In the genomic region with DNA sequence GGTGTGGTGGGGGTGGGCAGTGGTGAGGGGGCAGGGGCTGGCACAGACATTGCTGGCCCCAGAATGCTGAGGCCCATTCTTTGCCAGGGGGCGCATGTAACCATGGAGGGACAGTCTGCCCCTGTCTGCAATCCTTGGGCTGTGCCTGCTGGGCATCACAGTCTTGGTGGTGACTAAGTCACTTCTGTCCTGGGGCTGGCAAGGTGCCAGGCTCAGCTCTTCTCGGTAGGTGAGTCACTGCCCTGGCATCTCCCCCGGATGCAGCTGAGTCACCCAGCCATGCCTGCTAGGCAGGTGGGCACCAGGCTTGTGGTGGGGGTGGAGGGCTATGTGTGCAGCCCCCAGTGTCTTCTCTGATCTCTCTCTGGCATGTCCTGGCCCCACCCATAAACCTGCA, we compare ENCODE assay signal across 8 cellular contexts. TPM values are rescaled to one million over a fixed set of nuclear protein-coding genes. Genes with fewer than 3 reads are reported as not detected.
DNase-seq lines count a peak whose midpoint lies in the region; ATAC-seq and TF ChIP-seq lines count a peak whose summit lies in the region.

No MANE protein-coding gene starts in this region.

- no peaks in the 10 kb centered on the region for H3K27me3 Mint-ChIP-seq in T-cell
- H3K27me3 Mint-ChIP-seq in activated naive CD8-positive, alpha-beta T cell treated with anti-CD3 and anti-CD28 coated beads for 36 hours, result no peaks in the 10 kb centered on the region

- H3K9me3 Mint-ChIP-seq in T-cell, result no peaks in the 10 kb centered on the region
- no peaks in the 10 kb centered on the region for H3K9me3 Mint-ChIP-seq in activated naive CD8-positive, alpha-beta T cell treated with anti-CD3 and anti-CD28 coated beads for 36 hours

- intact Hi-C loops in left ventricle myocardium inferior (cut with micrococcal nuclease), result no loop called here

- peak overlapping the region in 1 of 3 donors; percentile 37 for H3K4me3 Mint-ChIP-seq in T-cell
- no peak overlapping the region for H3K4me3 Mint-ChIP-seq in activated naive CD8-positive, alpha-beta T cell treated with anti-CD3 and anti-CD28 coated beads for 36 hours

- H3K4me3 ChIP-seq in left ventricle myocardium inferior, result no peak overlapping the region

- peaks cover 98% of the 10 kb centered on the region for H3K4me1 ChIP-seq in left ventricle myocardium inferior

- no peaks in the 10 kb centered on the region for H3K36me3 Mint-ChIP-seq in T-cell
- no peaks in the 10 kb centered on the region for H3K36me3 Mint-ChIP-seq in activated naive CD8-positive, alpha-beta T cell treated with anti-CD3 and anti-CD28 coated beads for 36 hours

- DNase-seq in AG20443 (ENCODE audit: low spot score), result peak; percentile 84
- DNase-seq in T-cell, result peak; percentile 53 to 87 (median 68)
- DNase-seq in activated naive CD8-positive, alpha-beta T cell treated with anti-CD3 and anti-CD28 coated beads for 36 hours, result peak; percentile 85
- peak; percentile 83 for DNase-seq in left ventricle myocardium inferior
- DNase-seq in stimulated activated CD4-positive, alpha-beta T cell treated with anti-CD3 and anti-CD28 coated beads, Interleukin-15, amount 100 ng/mL, for 48 hours (ENCODE audit: low read depth in 2 of 2), result peak; percentile 82 to 83
- no peak for DNase-seq in Kasumi-1 (lab: John Stamatoyannopoulos, UW)
- no peak for DNase-seq in cerebellar nuclear complex (lab: John Stamatoyannopoulos, UW)

- H3K27me3 ChIP-seq in left ventricle myocardium inferior (ENCODE audit: low read depth), result no peaks in the 10 kb centered on the region

- POLR2A ChIA-PET in T-cell (lab: Charles Lee), result interaction anchor here (0.6 to 1.3 kb wide), 3 partner anchors 8 to 97 kb away, joined by 3 to 4 read pairs (median 3); no protein-coding TSS in a partner anchor

- H3K36me3 ChIP-seq in KOPT-K1 (ENCODE audit: insufficient read depth, low read length) (no peaks in the 10 kb centered on the region), left ventricle myocardium inferior (no peaks in the 10 kb centered on the region)

- H3K9me3 ChIP-seq in KOPT-K1 (ENCODE audit: insufficient read depth, low read length, poor library complexity, severe bottlenecking) (no peaks in the 10 kb centered on the region), left ventricle myocardium inferior (replicated peaks) (no peaks in the 10 kb centered on the region)

- H3K4me1 Mint-ChIP-seq in T-cell, result peaks cover 56 to 72% (median 70%) of the 10 kb centered on the region in 3 donors
- H3K4me1 Mint-ChIP-seq in activated naive CD8-positive, alpha-beta T cell treated with anti-CD3 and anti-CD28 coated beads for 36 hours, result peaks cover 73% of the 10 kb centered on the region

- no peak for TF ChIP-seq CTCF in left ventricle myocardium inferior (IDR thresholded peaks at IDR 0.05; ENCODE audit: borderline replicate concordance)

- peak; percentile 2 to 53 (median 40) for ATAC-seq in T-cell (replicated peaks in 1 of 4)

- CTCF ChIA-PET in T-cell (lab: Charles Lee), result interaction anchor here in 1 of 2 donors (0.6 to 1.0 kb wide), 2 partner anchors 38 to 107 kb away, joined by 3 read pairs; no protein-coding TSS in a partner anchor

- H3K27ac ChIP-seq in KOPT-K1 (ENCODE audit: low read depth, low read length, poor library complexity, severe bottlenecking) (peak overlapping the region; percentile 42), left ventricle myocardium inferior (replicated peaks) (peak overlapping the region; percentile 90)

- peak overlapping the region; percentile 53 to 89 for H3K27ac Mint-ChIP-seq in T-cell
- no peak overlapping the region for H3K27ac Mint-ChIP-seq in activated naive CD8-positive, alpha-beta T cell treated with anti-CD3 and anti-CD28 coated beads for 36 hours

RNA-seq across cellular contexts. Expression of a gene that starts 5.6 kb away (rescaled TPM):
- total RNA-seq in T-cell (10 to 100 TPM; 46.8 to 90.7 (median 69.1) TPM), left ventricle myocardium inferior (17.1 TPM)
- total RNA-seq in activated naive CD8-positive, alpha-beta T cell treated with anti-CD3 and anti-CD28 coated beads for 36 hours, result 10 to 100 TPM; 31.2 to 33.3 TPM

RNA-seq across cellular contexts. Expression of a gene that starts 26.9 kb away (rescaled TPM):
- total RNA-seq in T-cell, result 1 to 10 TPM; 1.3 to 3.2 (median 2.1) TPM
- total RNA-seq in activated naive CD8-positive, alpha-beta T cell treated with anti-CD3 and anti-CD28 coated beads for 36 hours, result 100 to 1,000 TPM; 144 to 149 TPM
- 0.55 TPM for total RNA-seq in left ventricle myocardium inferior

RNA-seq across cellular contexts. Expression of a gene that starts 50.0 kb away (rescaled TPM):
- total RNA-seq in T-cell (not detected), left ventricle myocardium inferior (0.88 TPM)
- not detected for total RNA-seq in activated naive CD8-positive, alpha-beta T cell treated with anti-CD3 and anti-CD28 coated beads for 36 hours

Comparison
In these comparisons a context has a peak if more than half of its experiments do, and no peak if none do; other contexts are left out.
1. DNase-seq: peak in AG20443 (single experiment), T-cell (34 of 34), activated naive CD8-positive, alpha-beta T cell treated with anti-CD3 and anti-CD28 coated beads for 36 hours (single experiment), left ventricle myocardium inferior (single experiment) and stimulated activated CD4-positive, alpha-beta T cell treated with anti-CD3 and anti-CD28 coated beads, Interleukin-15, amount 100 ng/mL, for 48 hours (2 of 2); none in Kasumi-1 (0 of 2) and cerebellar nuclear complex (0 of 2).
2. RNA of a gene that starts 26.9 kb away (total RNA-seq): 144 to 149 TPM in activated naive CD8-positive, alpha-beta T cell treated with anti-CD3 and anti-CD28 coated beads for 36 hours; 1.3 to 3.2 TPM in T-cell and 0.55 TPM in left ventricle myocardium inferior (single experiment); every median in the first group is over 10 times any median in the second.